8 cellular contexts compared by ENCODE assay signal in the genomic region with DNA sequence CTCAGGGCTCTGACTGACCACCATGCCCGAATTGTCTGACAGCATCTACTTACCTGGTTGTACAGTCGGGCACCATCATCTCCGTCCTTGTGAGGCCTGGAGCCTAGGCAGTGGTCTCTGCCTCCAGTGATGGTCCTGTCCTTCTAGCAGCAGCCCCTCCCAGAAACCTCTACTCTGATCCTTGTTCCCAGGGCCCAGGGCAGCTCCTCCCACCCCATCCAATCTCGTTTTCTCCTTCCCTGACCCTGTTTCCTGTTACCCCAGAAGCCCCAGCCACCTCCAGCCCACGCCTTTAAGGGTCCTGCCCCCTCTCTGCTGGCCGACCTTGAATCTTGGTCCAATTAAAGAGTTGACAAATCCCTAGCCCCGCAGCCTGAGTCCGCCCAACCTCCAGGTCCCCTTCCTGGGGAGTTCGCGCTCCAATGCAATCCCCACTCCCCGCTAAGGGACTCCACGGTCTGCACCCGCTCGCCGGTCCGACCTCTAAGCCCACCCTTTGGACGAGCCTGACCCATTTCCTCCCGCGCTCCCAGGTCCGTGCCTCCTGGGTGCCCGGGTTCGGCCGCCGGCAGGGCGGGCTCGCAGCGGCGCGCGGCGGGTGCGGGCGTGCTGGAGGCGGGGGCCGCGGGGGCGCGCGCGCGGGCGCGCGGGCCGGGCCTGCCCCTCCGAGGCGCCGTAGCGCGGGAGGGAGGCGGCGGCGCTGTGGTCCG. TPM values are rescaled to one million over a fixed set of nuclear protein-coding genes. Genes with fewer than 3 reads are reported as not detected.
DNase-seq lines count a peak whose midpoint lies in the region; ATAC-seq and TF ChIP-seq lines count a peak whose summit lies in the region.

A gene with protein sequence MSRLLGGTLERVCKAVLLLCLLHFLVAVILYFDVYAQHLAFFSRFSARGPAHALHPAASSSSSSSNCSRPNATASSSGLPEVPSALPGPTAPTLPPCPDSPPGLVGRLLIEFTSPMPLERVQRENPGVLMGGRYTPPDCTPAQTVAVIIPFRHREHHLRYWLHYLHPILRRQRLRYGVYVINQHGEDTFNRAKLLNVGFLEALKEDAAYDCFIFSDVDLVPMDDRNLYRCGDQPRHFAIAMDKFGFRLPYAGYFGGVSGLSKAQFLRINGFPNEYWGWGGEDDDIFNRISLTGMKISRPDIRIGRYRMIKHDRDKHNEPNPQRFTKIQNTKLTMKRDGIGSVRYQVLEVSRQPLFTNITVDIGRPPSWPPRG (plus strand): TSS at position 660 of the 710 bp plus-strand sequence. CDS start 1,951 bp downstream, outside the sequence.

- ATAC-seq in activated CD4-positive, CD25-positive, alpha-beta regulatory T cell treated with anti-CD3 and anti-CD28 coated beads, Interleukin-2, amount 50 U/mL, for 24 hours = no peak

- H3K4me3 Mint-ChIP-seq in glutamatergic neuron (ENCODE audit: unreplicated experiment) = peak within 1 kb of the TSS; percentile 91

- H3K27me3 Mint-ChIP-seq in glutamatergic neuron (ENCODE audit: unreplicated experiment) = peaks cover 15% of the 10 kb centered on the region

- H3K27ac Mint-ChIP-seq in glutamatergic neuron (ENCODE audit: unreplicated experiment) = peak within 1 kb of the TSS; percentile 83

- H3K9me3 Mint-ChIP-seq in glutamatergic neuron (ENCODE audit: unreplicated experiment) = peaks cover 16% of the 10 kb centered on the region

- TF ChIP-seq CTCF in glutamatergic neuron (IDR thresholded peaks at IDR 0.05; ENCODE audit: partially characterized antibody, unreplicated experiment) = no peak

- H3K36me3 Mint-ChIP-seq in glutamatergic neuron (ENCODE audit: unreplicated experiment) = peaks cover 9% of the 10 kb centered on the region

- peaks cover 25% of the 10 kb centered on the region for H3K4me1 Mint-ChIP-seq in glutamatergic neuron (ENCODE audit: low read depth, unreplicated experiment)

- DNase-seq in activated CD4-positive, CD25-positive, alpha-beta regulatory T cell treated with anti-CD3 and anti-CD28 coated beads, Interleukin-2, amount 50 U/mL, for 72 hours = peak; percentile 53
- peak; percentile 70 for DNase-seq in NCI-H69 (lab: John Stamatoyannopoulos, UW)
- peak; percentile 48 for DNase-seq in activated naive CD4-positive, alpha-beta T cell treated with anti-CD3 and anti-CD28 coated beads, Interleukin-2, amount 50 U/mL, for 16 hours
- peak; percentile 59 for DNase-seq in glutamatergic neuron
- DNase-seq in occipital lobe (lab: John Stamatoyannopoulos, UW) = no peak
- DNase-seq in NCI-H524 treated with DMSO at 0.1 percent for 48 hours (lab: John Stamatoyannopoulos, UW) = no peak
- DNase-seq in NCI-H1694 treated with DMSO at 0.1 percent for 48 hours (lab: John Stamatoyannopoulos, UW) = no peak

RNA-seq across cellular contexts. Expression of the gene that starts here (rescaled TPM):
- total RNA-seq in glutamatergic neuron (ENCODE audit: unreplicated experiment) (45.7 TPM), occipital lobe (93.9 TPM)

Comparison
In these comparisons a context has a peak if more than half of its experiments do, and no peak if none do; other contexts are left out.
1. DNase-seq: peak in activated CD4-positive, CD25-positive, alpha-beta regulatory T cell treated with anti-CD3 and anti-CD28 coated beads, Interleukin-2, amount 50 U/mL, for 72 hours (single experiment), NCI-H69 (single experiment), activated naive CD4-positive, alpha-beta T cell treated with anti-CD3 and anti-CD28 coated beads, Interleukin-2, amount 50 U/mL, for 16 hours (single experiment) and glutamatergic neuron (single experiment); none in occipital lobe (single experiment), NCI-H524 treated with DMSO at 0.1 percent for 48 hours (single experiment) and NCI-H1694 treated with DMSO at 0.1 percent for 48 hours (single experiment).